ENCODE assay signal across 1 cellular context in genomic region chr6:111767752-111768430, GRCh38.
TF ChIP-seq lines count a peak whose summit lies in the region.

No MANE protein-coding gene starts in this region.

TF ChIP-seq in GM12878, 131 proteins besides CTCF, POLR2A, EP300 and RAD21 (continued from another document and continues in another):
- TF ChIP-seq ZBTB33 (IDR thresholded peaks at IDR 0.05) (no peak), BCL3 (IDR thresholded peaks at IDR 0.05; ENCODE audit: borderline replicate concordance, insufficient read depth, low read depth, low read length, poor library complexity, severe bottlenecking) (no peak), MYC (IDR thresholded peaks at IDR 0.05; ENCODE audit: insufficient read depth, insufficient read length, insufficient replicate concordance, low read length, severe bottlenecking) (no peak), IRF4 (IDR thresholded peaks at IDR 0.05; ENCODE audit: low read depth, low read length) (no peak), FOXK2 (IDR thresholded peaks at IDR 0.05) (no peak; the same call in 1 of the 2 replicates), JUNB (IDR thresholded peaks at IDR 0.05) (no peak), IKZF1 (conservative IDR thresholded peaks at IDR 0.05) (peak; percentile 82; the same call in 1 of the 2 replicates), PRDM15 (CRISPR knock-in tag; IDR thresholded peaks at IDR 0.05) (no peak), STAT3 (IDR thresholded peaks at IDR 0.05; ENCODE audit: low read depth, low read length) (no peak), EED (IDR thresholded peaks at IDR 0.05; ENCODE audit: low read depth) (peak; percentile 48), CEBPZ (IDR thresholded peaks at IDR 0.05; ENCODE audit: low read depth, low read length) (no peak), USF1 (IDR thresholded peaks at IDR 0.05; ENCODE audit: borderline replicate concordance, extremely low read length, insufficient read depth, low read depth, low read length) (peak; percentile 35), RBBP5 (conservative IDR thresholded peaks at IDR 0.05) (no peak), RFX5 (IDR thresholded peaks at IDR 0.05; ENCODE audit: low read depth, low read length) (no peak), DPF2 (IDR thresholded peaks at IDR 0.05) (peak; percentile 89; the same call in 1 of the 2 replicates), ESRRA (IDR thresholded peaks at IDR 0.05; ENCODE audit: low read length) (no peak), USF2 (IDR thresholded peaks at IDR 0.05; ENCODE audit: borderline replicate concordance, low read depth, low read length) (peak; percentile 30; the same call in 1 of the 2 replicates), TCF3 (IDR thresholded peaks at IDR 0.05; ENCODE audit: borderline replicate concordance, insufficient read depth, low read depth, low read length) (no peak), ZNF592 (IDR thresholded peaks at IDR 0.05) (peak; percentile 52; the same call in 1 of the 2 replicates), SKIL (IDR thresholded peaks at IDR 0.05; ENCODE audit: low read depth, poor library complexity, severe bottlenecking) (peak; percentile 19), RB1 (IDR thresholded peaks at IDR 0.05; ENCODE audit: borderline replicate concordance) (no peak), ZNF217 (IDR thresholded peaks at IDR 0.05) (peak; percentile 64; the same call in 1 of the 2 replicates), ATF2 (IDR thresholded peaks at IDR 0.05; ENCODE audit: low read length) (peak; percentile 48; the same call in 1 of the 2 replicates), BCLAF1 (IDR thresholded peaks at IDR 0.05) (no peak), BACH1 (IDR thresholded peaks at IDR 0.05; ENCODE audit: borderline replicate concordance) (peak; percentile 13; the same call in 1 of the 2 replicates), MYB (IDR thresholded peaks at IDR 0.05; ENCODE audit: borderline replicate concordance, low read depth, low read length) (no peak), CHD1 (IDR thresholded peaks at IDR 0.05; ENCODE audit: low read depth, low read length) (no peak), GATAD2B (conservative IDR thresholded peaks at IDR 0.05; ENCODE audit: low read depth) (peak; percentile 70; the same call in 1 of the 2 replicates), CREM (IDR thresholded peaks at IDR 0.05; ENCODE audit: low read depth) (no peak), ZNF24 (IDR thresholded peaks at IDR 0.05) (peak; percentile 73; the same call in 1 of the 2 replicates), SMARCA5 (IDR thresholded peaks at IDR 0.05) (peak; percentile 10; the same call in 1 of the 2 replicates)
